ENCODE assay signal across 10 cellular contexts in genomic region chr2:158970522-158970855, GRCh38. TPM values are rescaled to one million over a fixed set of nuclear protein-coding genes. Genes with fewer than 3 reads are reported as not detected.
DNase-seq lines count a peak whose midpoint lies in the region; ATAC-seq and TF ChIP-seq lines count a peak whose summit lies in the region.
"Had no signal": no experiment of that assay in that cellular context is flagged by ENCODE, and none has a peak within 500 bp of the region (broad histone marks: within the 10 kb centered on the region; RNA-seq: fewer than 3 reads in every experiment).

No MANE protein-coding gene starts in this region.

- intact Hi-C loops in psoas muscle (cut with DNase I) = no loop called here

- peak overlapping the region in 3 of 4 donors; percentile 82 to 94 (median 93) for H3K27ac ChIP-seq in Peyer's patch
- H3K27ac ChIP-seq in psoas muscle = no peak overlapping the region

- no peak for ATAC-seq in psoas muscle
- no peak for ATAC-seq in HG03442 (IDR thresholded peaks at IDR 0.05; ENCODE audit: unreplicated experiment)

- H3K4me3 ChIP-seq in Peyer's patch = peak overlapping the region in 2 of 4 donors; percentile 83 to 86
- H3K4me3 ChIP-seq in fibroblast of mammary gland (ENCODE audit: control insufficient read depth, low read depth, low read length) = peak overlapping the region; percentile 85
- H3K4me3 ChIP-seq in psoas muscle = peak overlapping the region; percentile 74

- TF ChIP-seq CTCF in Peyer's patch (IDR thresholded peaks at IDR 0.05) (peak in 1 of 6 experiments; percentile 17), fibroblast of mammary gland (conservative IDR thresholded peaks at IDR 0.05; ENCODE audit: control insufficient read depth, insufficient read depth, low read depth, low read length) (no peak), psoas muscle (IDR thresholded peaks at IDR 0.05) (no peak)

- H3K27me3 ChIP-seq in Peyer's patch = no peaks in the 10 kb centered on the region
- no peaks in the 10 kb centered on the region for H3K27me3 ChIP-seq in psoas muscle (ENCODE audit: insufficient read depth in 3 of 3, low read length in 2 of 3)

- 39 to 62% (median 58%) methylated on average over 2 of the region's 2 CpGs for whole genome bisulfite sequencing in psoas muscle, 3 donors

- no peaks in the 10 kb centered on the region for H3K9me3 ChIP-seq in Peyer's patch
- H3K9me3 ChIP-seq in psoas muscle = no peaks in the 10 kb centered on the region

- H3K36me3 ChIP-seq in Peyer's patch (no peaks in the 10 kb centered on the region), psoas muscle (ENCODE audit: insufficient read depth in 1 of 2, low read depth in 1 of 2) (no peaks in the 10 kb centered on the region)

- peaks cover 0 to 19% (median 0%) of the 10 kb centered on the region in 4 donors for H3K4me1 ChIP-seq in Peyer's patch
- H3K4me1 ChIP-seq in psoas muscle = no peaks in the 10 kb centered on the region

- no peak for TF ChIP-seq POLR2A in Peyer's patch (IDR thresholded peaks at IDR 0.05)

- DNase-seq in ELR (ENCODE audit: low read depth) (peak; percentile 28), Peyer's patch (no peak), fibroblast of mammary gland (ENCODE audit: low read depth) (no peak), psoas muscle (no peak), NCI-H2029 (lab: John Stamatoyannopoulos, UW) (no peak), NCI-H524 (lab: John Stamatoyannopoulos, UW) (no peak), NCI-H1092 (lab: John Stamatoyannopoulos, UW) (no peak)
- DNase-seq: NCI-H1105 treated with DMSO at 0.1 percent for 48 hours; stimulated activated CD4-positive, alpha-beta T cell treated with anti-CD3 and anti-CD28 coated beads, Interleukin-4, amount 100 ng/mL, for 4 hours had no signal

RNA-seq across cellular contexts. Expression of gene TANC1, which starts 2.0 kb away (rescaled TPM):
- total RNA-seq in Peyer's patch = 10 to 100 TPM; 27.1 to 57.4 (median 55.1) TPM
- 1 to 10 TPM; 3.2 to 7.5 (median 4.8) TPM for total RNA-seq in psoas muscle
- 1 to 10 TPM; 1.9 to 2.2 (median 2.1) TPM for polyA plus RNA-seq in psoas muscle
